ENCODE assay signal across 11 cellular contexts in genomic region chr1:229058716-229059115, GRCh38.
DNase-seq lines count a peak whose midpoint lies in the region; ATAC-seq and TF ChIP-seq lines count a peak whose summit lies in the region.
"Had no signal": no experiment of that assay in that cellular context is flagged by ENCODE, and none has a peak within 500 bp of the region (broad histone marks: within the 10 kb centered on the region; RNA-seq: fewer than 3 reads in every experiment).

No MANE protein-coding gene starts in this region.

- no peaks in the 10 kb centered on the region for H3K36me3 ChIP-seq in mammary epithelial cell (ENCODE audit: insufficient read depth, low read length)
- H3K36me3 ChIP-seq in mesendoderm (ENCODE audit: control insufficient read depth, insufficient read depth, low read length), result no peaks in the 10 kb centered on the region
- H3K36me3 ChIP-seq in OCI-LY7 (ENCODE audit: insufficient read depth, low read length), result no peaks in the 10 kb centered on the region
- H3K36me3 ChIP-seq: BLaER1 treated with 17β-estradiol and CSF1 and Interleukin-3, amounts not matched to agents 10 nM and 100 nM; ovary had no signal

- TF ChIP-seq CTCF in MCF 10A (IDR thresholded peaks at IDR 0.05; ENCODE audit: unreplicated experiment) (no peak), mammary epithelial cell (conservative IDR thresholded peaks at IDR 0.05 in 1 of 2, IDR thresholded peaks at IDR 0.05 in 1 of 2; ENCODE audit: extremely low read depth in 1 of 2, insufficient read depth in 1 of 2, low read depth in 1 of 2, low read length in 2 of 2) (no peak), type B pancreatic cell (conservative IDR thresholded peaks at IDR 0.05) (no peak), OCI-LY7 (conservative IDR thresholded peaks at IDR 0.05; ENCODE audit: low read length) (no peak)

- no peak overlapping the region for H3K56ac ChIP-seq in mesendoderm (ENCODE audit: low read length)

- BruUV-seq in MCF 10A (replicated peaks; lab: Mats Ljungman, UMichigan) (no TSS peak), mammary epithelial cell (replicated peaks; lab: Mats Ljungman, UMichigan) (no TSS peak), OCI-LY7 (replicated peaks; lab: Mats Ljungman, UMichigan) (no TSS peak)

- peaks cover 20% of the 10 kb centered on the region for H3K4me1 Mint-ChIP-seq in MCF 10A (ENCODE audit: insufficient read depth, unreplicated experiment)
- peaks cover 30% of the 10 kb centered on the region for H3K4me1 Mint-ChIP-seq in activated T-helper 17 cell treated with anti-CD3 and anti-CD28 coated beads, Interleukin-2, amount 50 U/mL, for 72 hours
- H3K4me1 Mint-ChIP-seq in type B pancreatic cell (ENCODE audit: unreplicated experiment), result peaks cover 34% of the 10 kb centered on the region

- no peak overlapping the region for H3K4me3 Mint-ChIP-seq in MCF 10A (ENCODE audit: unreplicated experiment)
- H3K4me3 Mint-ChIP-seq in activated T-helper 17 cell treated with anti-CD3 and anti-CD28 coated beads, Interleukin-2, amount 50 U/mL, for 72 hours, result peak overlapping the region; percentile 42
- H3K4me3 Mint-ChIP-seq in type B pancreatic cell, result peak overlapping the region; percentile 5

- no peak overlapping the region for H3K23ac ChIP-seq in mesendoderm (ENCODE audit: low read length)

- intact Hi-C loops in MCF 10A (cut with micrococcal nuclease) (no loop called here), mammary epithelial cell (cut with micrococcal nuclease) (no loop called here), OCI-LY7 (cut with micrococcal nuclease; ENCODE audit: unreplicated experiment) (no loop called here)

- H3K27me3 ChIP-seq in mammary epithelial cell (ENCODE audit: insufficient read depth, low read length) (peaks cover 4% of the 10 kb centered on the region), mesendoderm (ENCODE audit: insufficient read depth, low read length, poor library complexity) (no peaks in the 10 kb centered on the region)
- H3K27me3 ChIP-seq: ovary had no signal

- H3K79me1 ChIP-seq in mesendoderm (ENCODE audit: low read length), result no peaks in the 10 kb centered on the region

- no peaks in the 10 kb centered on the region for H3K79me2 ChIP-seq in mammary epithelial cell (ENCODE audit: insufficient read depth, low read length)
- H3K79me2 ChIP-seq in mesendoderm (ENCODE audit: control insufficient read depth, insufficient read depth, low read length), result no peaks in the 10 kb centered on the region
- no peaks in the 10 kb centered on the region for H3K79me2 ChIP-seq in OCI-LY7 (ENCODE audit: insufficient read depth, low read depth, low read length)

- no peaks in the 10 kb centered on the region for H3K9me2 ChIP-seq in OCI-LY7 (ENCODE audit: insufficient read depth, low read length)

- no peak overlapping the region for H3K18ac ChIP-seq in mesendoderm (ENCODE audit: low read length)

- peak overlapping the region; percentile 77 for H3K4ac ChIP-seq in mesendoderm (ENCODE audit: low read depth, low read length)

- CTCF ChIA-PET in MCF 10A (lab: Yijun Ruan, JAX), result no interaction called here
- CTCF ChIA-PET in mammary epithelial cell (lab: Charles Lee; ENCODE audit: low non-redundant PET), result no interaction called here
- CTCF ChIA-PET in OCI-LY7 (lab: Charles Lee; ENCODE audit: unreplicated experiment), result interaction anchor here (0.6 kb wide), 1 partner anchor 23 kb away, joined by 3 read pairs; no protein-coding TSS in a partner anchor

- DNase-seq in MCF 10A (ENCODE audit: unreplicated experiment) (peak; percentile 46), mammary epithelial cell (no peak), mesendoderm (no peak), type B pancreatic cell (ENCODE audit: extremely low spot score, unreplicated experiment) (no peak), A172 (ENCODE audit: low spot score) (no peak), OCI-LY7 (ENCODE audit: low spot score) (no peak)
- no peak for DNase-seq in activated CD8-positive, alpha-beta memory T cell treated with anti-CD3 and anti-CD28 coated beads, Interleukin-2, amount 50 U/mL, for 4 hours

- no peaks in the 10 kb centered on the region for H3K9me3 ChIP-seq in mammary epithelial cell (replicated peaks; ENCODE audit: insufficient read depth, low read length)
- H3K9me3 ChIP-seq in OCI-LY7 (ENCODE audit: low read length), result no peaks in the 10 kb centered on the region
- H3K9me3 ChIP-seq: BLaER1 treated with 17β-estradiol and CSF1 and Interleukin-3, amounts not matched to agents 10 nM and 100 nM; ovary had no signal

- H4K5ac ChIP-seq in mesendoderm (ENCODE audit: low read length), result no peak overlapping the region

- POLR2A ChIA-PET in MCF 10A (lab: Yijun Ruan, JAX) (interaction anchor here (0.6 to 1.0 kb wide), 2 partner anchors 11 to 344 kb away, joined by 3 read pairs; no protein-coding TSS in a partner anchor), OCI-LY7 (lab: Charles Lee) (no interaction called here)

- no peaks in the 10 kb centered on the region for H4K20me1 ChIP-seq in mammary epithelial cell (ENCODE audit: insufficient read depth, low read length)
- no peaks in the 10 kb centered on the region for H4K20me1 ChIP-seq in OCI-LY7 (ENCODE audit: insufficient read depth, low read length)
- H4K20me1 ChIP-seq: BLaER1 treated with 17β-estradiol and CSF1 and Interleukin-3, amounts not matched to agents 10 nM and 100 nM had no signal

- peaks cover 3% of the 10 kb centered on the region for H3K4me1 ChIP-seq in mammary epithelial cell (ENCODE audit: insufficient read depth, low read length)
- H3K4me1 ChIP-seq in mesendoderm (ENCODE audit: control insufficient read depth, low read depth, low read length), result no peaks in the 10 kb centered on the region
- no peaks in the 10 kb centered on the region for H3K4me1 ChIP-seq in OCI-LY7 (ENCODE audit: insufficient read depth, low read length, poor library complexity, severe bottlenecking)

- H3K27me3 Mint-ChIP-seq in MCF 10A (ENCODE audit: insufficient read depth, unreplicated experiment), result peaks cover 18% of the 10 kb centered on the region
- H3K27me3 Mint-ChIP-seq in activated T-helper 17 cell treated with anti-CD3 and anti-CD28 coated beads, Interleukin-2, amount 50 U/mL, for 72 hours, result no peaks in the 10 kb centered on the region
- H3K27me3 Mint-ChIP-seq in type B pancreatic cell, result no peaks in the 10 kb centered on the region
- H3K27me3 Mint-ChIP-seq: activated naive CD8-positive, alpha-beta T cell treated with anti-CD3 and anti-CD28 coated beads for 36 hours had no signal

- dilution Hi-C loops in mammary epithelial cell (cut with HindIII; ENCODE audit: low sequenced_read_pairs), result no loop called here

- no peak overlapping the region for H2BK5ac ChIP-seq in mesendoderm (ENCODE audit: low read length)

- WGBS in mammary epithelial cell (ENCODE audit: low coverage, missing lambda C conversion rate), result 15% methylated on average over 10 of the region's 11 CpGs
- WGBS in mesendoderm (ENCODE audit: extremely low coverage, insufficient coverage, low lambda C conversion rate), result no CpG with 5 or more reads among the region's 11 CpGs

- ATAC-seq in activated T-helper 17 cell treated with anti-CD3 and anti-CD28 coated beads, Interleukin-2, amount 50 U/mL, for 72 hours (replicated peaks), result no peak

- no peak overlapping the region for H2AK5ac ChIP-seq in mesendoderm (ENCODE audit: low read length)

- H3K27ac Mint-ChIP-seq in MCF 10A (ENCODE audit: low read depth, unreplicated experiment), result no peak overlapping the region
- H3K27ac Mint-ChIP-seq in activated T-helper 17 cell treated with anti-CD3 and anti-CD28 coated beads, Interleukin-2, amount 50 U/mL, for 72 hours, result no peak overlapping the region
- H3K27ac Mint-ChIP-seq in type B pancreatic cell, result no peak overlapping the region
- H3K27ac Mint-ChIP-seq: activated naive CD8-positive, alpha-beta T cell treated with anti-CD3 and anti-CD28 coated beads for 36 hours had no signal

- in situ Hi-C loops in mammary epithelial cell (cut with MboI; ENCODE audit: low sequenced_read_pairs in 2 of 2), result no loop called here

- H3K4me2 ChIP-seq in mammary epithelial cell (ENCODE audit: insufficient read depth, low read depth, low read length), result no peak overlapping the region
- no peak overlapping the region for H3K4me2 ChIP-seq in mesendoderm (ENCODE audit: low read length)
- H3K4me2 ChIP-seq in OCI-LY7 (ENCODE audit: low read length), result no peak overlapping the region

- no peak overlapping the region for H3K4me3 ChIP-seq in mammary epithelial cell (replicated peaks in 1 of 3; ENCODE audit: insufficient read depth in 1 of 3, low read depth in 2 of 3, low read length in 3 of 3)
- no peak overlapping the region for H3K4me3 ChIP-seq in mesendoderm (ENCODE audit: low read length)
- no peak overlapping the region for H3K4me3 ChIP-seq in OCI-LY7 (ENCODE audit: low read depth, low read length, poor library complexity, severe bottlenecking)
- H3K4me3 ChIP-seq: BLaER1 treated with 17β-estradiol and CSF1 and Interleukin-3, amounts not matched to agents 10 nM and 100 nM; ovary had no signal

- H2BK120ac ChIP-seq in mesendoderm (ENCODE audit: low read depth, low read length), result no peak overlapping the region

- H3K9me3 Mint-ChIP-seq in MCF 10A (ENCODE audit: unreplicated experiment) (no peaks in the 10 kb centered on the region), type B pancreatic cell (no peaks in the 10 kb centered on the region)
- H3K9me3 Mint-ChIP-seq in activated T-helper 17 cell treated with anti-CD3 and anti-CD28 coated beads, Interleukin-2, amount 50 U/mL, for 72 hours, result no peaks in the 10 kb centered on the region
- H3K9me3 Mint-ChIP-seq: activated naive CD8-positive, alpha-beta T cell treated with anti-CD3 and anti-CD28 coated beads for 36 hours had no signal

- H3K27ac ChIP-seq in mammary epithelial cell (ENCODE audit: insufficient read depth, low read depth, low read length) (no peak overlapping the region), mesendoderm (ENCODE audit: low read depth, low read length) (no peak overlapping the region), OCI-LY7 (ENCODE audit: low read depth, low read length, poor library complexity, severe bottlenecking) (no peak overlapping the region)
- H3K27ac ChIP-seq: BLaER1 treated with 17β-estradiol and CSF1 and Interleukin-3, amounts not matched to agents 10 nM and 100 nM; ovary had no signal

- H3K36me3 Mint-ChIP-seq in MCF 10A (ENCODE audit: insufficient read depth, unreplicated experiment), result no peaks in the 10 kb centered on the region
- H3K36me3 Mint-ChIP-seq in activated T-helper 17 cell treated with anti-CD3 and anti-CD28 coated beads, Interleukin-2, amount 50 U/mL, for 72 hours (ENCODE audit: low read depth), result no peaks in the 10 kb centered on the region
- no peaks in the 10 kb centered on the region for H3K36me3 Mint-ChIP-seq in type B pancreatic cell
- H3K36me3 Mint-ChIP-seq: activated naive CD8-positive, alpha-beta T cell treated with anti-CD3 and anti-CD28 coated beads for 36 hours had no signal

- H2BK15ac ChIP-seq in mesendoderm (replicated peaks; ENCODE audit: low read depth), result no peak overlapping the region

- H3K9ac ChIP-seq in mammary epithelial cell (ENCODE audit: insufficient read depth, low read length), result no peak overlapping the region
- H3K9ac ChIP-seq in mesendoderm (ENCODE audit: low read length), result no peak overlapping the region
- H3K9ac ChIP-seq: BLaER1 treated with 17β-estradiol and CSF1 and Interleukin-3, amounts not matched to agents 10 nM and 100 nM had no signal

- H2AFZ ChIP-seq in mammary epithelial cell (ENCODE audit: low read depth, low read length), result no peak overlapping the region
- H2AFZ ChIP-seq in OCI-LY7 (ENCODE audit: low read length), result no peak overlapping the region

- no peak overlapping the region for H4K8ac ChIP-seq in mesendoderm (ENCODE audit: low read depth, low read length)
